18 cellular contexts compared by ENCODE assay signal in genomic region chr6:1130692-1131091, GRCh38.
"Had no signal": no experiment of that assay in that cellular context is flagged by ENCODE, and none has a peak within 500 bp of the region (broad histone marks: within the 10 kb centered on the region; RNA-seq: fewer than 3 reads in every experiment).

No MANE protein-coding gene starts in this region.

- H3K36me3 ChIP-seq: esophagus squamous epithelium, ovary had no signal

- H3K27me3 ChIP-seq: esophagus squamous epithelium, ovary had no signal

- ATAC-seq: activated CD8-positive, alpha-beta T cell treated with anti-CD3 and anti-CD28 coated beads, Interleukin-2, amount 10 ng/mL, durations not matched to agents 7 days and 5 days; stimulated activated naive CD8-positive, alpha-beta T cell treated with anti-CD3 and anti-CD28 coated beads, Interleukin-15, Interleukin-2, amounts not matched to agents 100 U/mL and 50 U/mL, for 24 hours had no signal

- H3K4me3 ChIP-seq: esophagus squamous epithelium, ovary, SK-N-MC had no signal

- H3K9me3 ChIP-seq: esophagus squamous epithelium, ovary had no signal

- DNase-seq: activated CD4-positive, alpha-beta T cell treated with anti-CD3 and anti-CD28 coated beads, Interleukin-2, amount 10 ng/mL, durations not matched to agents 24 days and 14 days; activated CD4-positive, CD25-positive, alpha-beta regulatory T cell; activated CD8-positive, alpha-beta memory T cell treated with anti-CD3 and anti-CD28 coated beads, Interleukin-2, amount 50 U/mL, for 4 hours; activated CD8-positive, alpha-beta T cell treated with anti-CD3 and anti-CD28 coated beads, Interleukin-2, amount 10 ng/mL, durations not matched to agents 7 days and 5 days; activated effector memory CD4-positive, alpha-beta T cell treated with anti-CD3 and anti-CD28 coated beads, Interleukin-2, amount 50 U/mL, for 16 hours; activated T-cell treated with anti-CD3 and anti-CD28 coated beads, Interleukin-2, amount 50 U/mL, for 48 hours; caudate nucleus; esophagus squamous epithelium; head of caudate nucleus; midbrain; ovary; small intestine; stimulated activated CD4-positive, alpha-beta T cell treated with anti-CD3 and anti-CD28 coated beads, Interleukin-4, amount 100 ng/mL, for 4 hours; stimulated activated CD8-positive, alpha-beta memory T cell treated with anti-CD3 and anti-CD28 coated beads, Interleukin-4, amount 100 ng/mL, for 48 hours; stimulated activated naive CD8-positive, alpha-beta T cell treated with anti-CD3 and anti-CD28 coated beads, Interleukin-15, Interleukin-2, amounts not matched to agents 100 U/mL and 50 U/mL, for 24 hours had no signal

- FAIRE-seq: colon, islet of Langerhans, small intestine had no signal

- H3K27ac ChIP-seq: ovary, SK-N-MC had no signal
